In genomic region chr7:51233375-51233774, GRCh38 we compare ENCODE assay signal across 26 cellular contexts.
A peak's percentile ranks its signal among the peaks of the same experiment; 100 is the strongest.
DNase-seq lines count a peak whose midpoint lies in the region; ATAC-seq and TF ChIP-seq lines count a peak whose summit lies in the region.
"Had no signal": no experiment of that assay in that cellular context is flagged by ENCODE, and none has a peak within 500 bp of the region (broad histone marks: within the 10 kb centered on the region; RNA-seq: fewer than 3 reads in every experiment).

No MANE protein-coding gene starts in this region.

- no peak overlapping the region for H3K4ac ChIP-seq in neuronal stem cell (ENCODE audit: low read length)

- H2AFZ ChIP-seq in neuronal stem cell (ENCODE audit: low read length) = peak overlapping the region; percentile 79

- no peak overlapping the region for H2BK5ac ChIP-seq in neuronal stem cell (ENCODE audit: low read length)

- no peak for ATAC-seq in activated CD8-positive, alpha-beta memory T cell treated with anti-CD3 and anti-CD28 coated beads, Interleukin-2, amount 10 ng/mL, durations not matched to agents 7 days and 5 days
- ATAC-seq in GM21447 (IDR thresholded peaks at IDR 0.05; ENCODE audit: unreplicated experiment) = no peak
- ATAC-seq in HG03159 (IDR thresholded peaks at IDR 0.05; ENCODE audit: unreplicated experiment) = no peak
- ATAC-seq: activated T-cell treated with anti-CD3 and anti-CD28 coated beads, Interleukin-2, amount 50 U/mL, for 4 hours had no signal

- H3K79me1 ChIP-seq in neuronal stem cell (ENCODE audit: low read depth, low read length) = peaks cover 2% of the 10 kb centered on the region

- peaks cover 6 to 15% of the 10 kb centered on the region in 2 donors for H3K4me1 ChIP-seq in neuronal stem cell (ENCODE audit: control insufficient read depth in 2 of 2, insufficient read depth in 1 of 2, low read depth in 1 of 2, low read length in 2 of 2)
- H3K4me1 ChIP-seq: transverse colon had no signal

- intact Hi-C loops in dorsolateral prefrontal cortex (cut with DNase I) = no loop called here

- no peak overlapping the region for H3K18ac ChIP-seq in neuronal stem cell (ENCODE audit: low read length)

- H3K9ac ChIP-seq in neuronal stem cell (ENCODE audit: low read depth, low read length, poor library complexity) = no peak overlapping the region

- DNase-seq in activated CD8-positive, alpha-beta memory T cell treated with anti-CD3 and anti-CD28 coated beads, Interleukin-2, amount 10 ng/mL, durations not matched to agents 7 days and 5 days = peak; percentile 14
- DNase-seq in activated CD8-positive, alpha-beta memory T cell treated with anti-CD3 and anti-CD28 coated beads for 24 hours = no peak
- peak in 1 of 10 donors; percentile 15 for DNase-seq in dorsolateral prefrontal cortex
- DNase-seq in neuronal stem cell (ENCODE audit: low spot score) = peak; percentile 12
- no peak for DNase-seq in type B pancreatic cell (ENCODE audit: extremely low spot score, unreplicated experiment)
- DNase-seq in GM10266 (ENCODE audit: extremely low spot score) = no peak
- DNase-seq: activated CD4-positive, alpha-beta T cell treated with anti-CD3 and anti-CD28 coated beads for 48 hours; activated gamma-delta T cell treated with Interleukin-2 at 50 U/mL for 16 hours; activated T-cell treated with anti-CD3 and anti-CD28 coated beads, Interleukin-2, amount 50 U/mL, for 4 hours; CD4-positive, alpha-beta T cell; EL; glutamatergic neuron; H7; kidney glomerular epithelial cell; NCI-H1048; NCI-H1930; NCI-H82; stimulated activated CD4-positive, alpha-beta T cell treated with anti-CD3 and anti-CD28 coated beads, Interleukin-1b, Interleukin-23, amount 100 ng/mL, for 48 hours; stimulated activated CD8-positive, alpha-beta memory T cell treated with anti-CD3 and anti-CD28 coated beads, Interleukin-4, amount 100 ng/mL, for 48 hours; transverse colon had no signal

- no peak overlapping the region for H4K91ac ChIP-seq in neuronal stem cell (ENCODE audit: low read depth, low read length, poor library complexity)

- H3K4me3 ChIP-seq in dorsolateral prefrontal cortex = peak overlapping the region in 8 of 59 donors; percentile 7 to 31 (median 18)
- no peak overlapping the region for H3K4me3 ChIP-seq in neuronal stem cell (ENCODE audit: low read length in 2 of 2)
- H3K4me3 ChIP-seq: skin epidermis, transverse colon had no signal

- H2AK5ac ChIP-seq in neuronal stem cell (ENCODE audit: low read depth, low read length) = no peak overlapping the region

- no peaks in the 10 kb centered on the region for H3K36me3 ChIP-seq in neuronal stem cell (replicated peaks in 1 of 2; ENCODE audit: control insufficient read depth in 2 of 2, insufficient read depth in 2 of 2, low read length in 2 of 2)
- H3K36me3 ChIP-seq: transverse colon had no signal

- TF ChIP-seq CTCF in dorsolateral prefrontal cortex (IDR thresholded peaks at IDR 0.05 in 54 of 56, conservative IDR thresholded peaks at IDR 0.05 in 2 of 56; ENCODE audit: low read depth in 1 of 56, partially characterized antibody in 56 of 56) (peak in 5 of 56 donors; percentile 6 to 20 (median 11)), type B pancreatic cell (conservative IDR thresholded peaks at IDR 0.05) (no peak), GM10266 (IDR thresholded peaks at IDR 0.05; ENCODE audit: control insufficient read depth, insufficient read depth, low read depth, missing control alignments) (no peak)

- no peak overlapping the region for H3K4me2 ChIP-seq in neuronal stem cell (ENCODE audit: insufficient read depth, low read length, poor library complexity, severe bottlenecking)

- no peak overlapping the region for H4K8ac ChIP-seq in neuronal stem cell (ENCODE audit: low read depth, low read length)

- H3K23ac ChIP-seq in neuronal stem cell (ENCODE audit: low read depth, low read length, poor library complexity) = no peak overlapping the region

- no peak overlapping the region for H2BK120ac ChIP-seq in neuronal stem cell (ENCODE audit: low read depth, low read length)

- no peak overlapping the region for H3K27ac Mint-ChIP-seq in activated CD8-positive, alpha-beta memory T cell treated with anti-CD3 and anti-CD28 coated beads, Interleukin-2, amount 10 ng/mL, durations not matched to agents 7 days and 5 days
- H3K27ac Mint-ChIP-seq in type B pancreatic cell = no peak overlapping the region
- H3K27ac Mint-ChIP-seq: CD4-positive, alpha-beta T cell; IgD-negative memory B cell; T-helper 1 cell treated with Interleukin-12 subunit alpha and Interleukin-12 subunit beta and Interleukin-4 antibody, amounts not matched to agents 30 μg/mL and 1 μg/mL, for 36 hours had no signal

- no peaks in the 10 kb centered on the region for H3K4me1 Mint-ChIP-seq in activated CD8-positive, alpha-beta memory T cell treated with anti-CD3 and anti-CD28 coated beads, Interleukin-2, amount 10 ng/mL, durations not matched to agents 7 days and 5 days
- peaks cover 52% of the 10 kb centered on the region for H3K4me1 Mint-ChIP-seq in type B pancreatic cell (ENCODE audit: unreplicated experiment)

- no peaks in the 10 kb centered on the region for H3K27me3 Mint-ChIP-seq in activated CD8-positive, alpha-beta memory T cell treated with anti-CD3 and anti-CD28 coated beads, Interleukin-2, amount 10 ng/mL, durations not matched to agents 7 days and 5 days
- H3K27me3 Mint-ChIP-seq in type B pancreatic cell = no peaks in the 10 kb centered on the region
- H3K27me3 Mint-ChIP-seq: CD4-positive, alpha-beta T cell; IgD-negative memory B cell had no signal

- H3K9me3 ChIP-seq in neuronal stem cell (replicated peaks in 1 of 2; ENCODE audit: control insufficient read depth in 2 of 2, insufficient read depth in 1 of 2, low read depth in 1 of 2, low read length in 2 of 2) = peaks cover 0 to 1% of the 10 kb centered on the region in 2 donors
- H3K9me3 ChIP-seq: transverse colon had no signal

- no peak overlapping the region for H3K4me3 Mint-ChIP-seq in activated CD8-positive, alpha-beta memory T cell treated with anti-CD3 and anti-CD28 coated beads, Interleukin-2, amount 10 ng/mL, durations not matched to agents 7 days and 5 days
- peak overlapping the region; percentile 34 for H3K4me3 Mint-ChIP-seq in type B pancreatic cell
- H3K4me3 Mint-ChIP-seq: activated T-cell treated with anti-CD3 and anti-CD28 coated beads, Interleukin-2, amount 50 U/mL, for 4 hours; CD4-positive, alpha-beta T cell; IgD-negative memory B cell; neural crest cell; T-helper 1 cell treated with Interleukin-12 subunit alpha and Interleukin-12 subunit beta and Interleukin-4 antibody, amounts not matched to agents 30 μg/mL and 1 μg/mL, for 36 hours had no signal

- CTCF ChIA-PET in activated CD8-positive, alpha-beta memory T cell treated with anti-CD3 and anti-CD28 coated beads, Interleukin-2, amount 10 ng/mL, durations not matched to agents 7 days and 5 days (lab: Charles Lee) = no interaction called here

- no peak overlapping the region for H2BK15ac ChIP-seq in neuronal stem cell (ENCODE audit: low read length)

- H3K14ac ChIP-seq in neuronal stem cell (ENCODE audit: low read length) = no peak overlapping the region

- peak overlapping the region in 57 of 59 donors; percentile 22 to 91 (median 70) for H3K27ac ChIP-seq in dorsolateral prefrontal cortex
- H3K27ac ChIP-seq in neuronal stem cell (replicated peaks; ENCODE audit: low read length) = peak overlapping the region; percentile 57
- H3K27ac ChIP-seq: skin epidermis, transverse colon had no signal

- no peaks in the 10 kb centered on the region for H3K36me3 Mint-ChIP-seq in activated CD8-positive, alpha-beta memory T cell treated with anti-CD3 and anti-CD28 coated beads, Interleukin-2, amount 10 ng/mL, durations not matched to agents 7 days and 5 days
- H3K36me3 Mint-ChIP-seq in type B pancreatic cell = no peaks in the 10 kb centered on the region
- H3K36me3 Mint-ChIP-seq: IgD-negative memory B cell had no signal

- no peak overlapping the region for H2BK12ac ChIP-seq in neuronal stem cell (ENCODE audit: low read length)

- no CpG with 5 or more reads among the region's 13 CpGs for WGBS in neuronal stem cell (ENCODE audit: extremely low coverage in 2 of 2, insufficient read length in 2 of 2, insufficient replicate concordance in 1 of 2), 2 donors

- H3K27me3 ChIP-seq in dorsolateral prefrontal cortex (no peaks in the 10 kb centered on the region), neuronal stem cell (ENCODE audit: control insufficient read depth in 3 of 3, insufficient read depth in 3 of 3, low read depth in 1 of 3, low read length in 3 of 3) (peaks cover 0 to 13% (median 0%) of the 10 kb centered on the region in 3 experiments)
- H3K27me3 ChIP-seq: transverse colon had no signal

- H3K9me3 Mint-ChIP-seq in activated CD8-positive, alpha-beta memory T cell treated with anti-CD3 and anti-CD28 coated beads, Interleukin-2, amount 10 ng/mL, durations not matched to agents 7 days and 5 days (ENCODE audit: low read depth) = no peaks in the 10 kb centered on the region
- no peaks in the 10 kb centered on the region for H3K9me3 Mint-ChIP-seq in type B pancreatic cell
- H3K9me3 Mint-ChIP-seq: activated T-cell treated with anti-CD3 and anti-CD28 coated beads, Interleukin-2, amount 50 U/mL, for 4 hours; CD4-positive, alpha-beta T cell; neural crest cell; T-helper 1 cell treated with Interleukin-12 subunit alpha and Interleukin-12 subunit beta and Interleukin-4 antibody, amounts not matched to agents 30 μg/mL and 1 μg/mL, for 36 hours had no signal

Comparison
In these comparisons a context has a peak if more than half of its experiments do, and no peak if none do; other contexts are left out.
1. DNase-seq: peak in activated CD8-positive, alpha-beta memory T cell treated with anti-CD3 and anti-CD28 coated beads, Interleukin-2, amount 10 ng/mL, durations not matched to agents 7 days and 5 days (single experiment) and neuronal stem cell (single experiment); none in activated CD8-positive, alpha-beta memory T cell treated with anti-CD3 and anti-CD28 coated beads for 24 hours (single experiment), type B pancreatic cell (single experiment) and GM10266 (single experiment).